ENCODE assay signal across 19 cellular contexts in genomic region chr2:201322772-201323171, GRCh38.
"Had no signal": no experiment of that assay in that cellular context is flagged by ENCODE, and none has a peak within 500 bp of the region (broad histone marks: within the 10 kb centered on the region; RNA-seq: fewer than 3 reads in every experiment).

No MANE protein-coding gene starts in this region.

- H3K27me3 Mint-ChIP-seq: IgD-negative memory B cell had no signal

- H3K27ac ChIP-seq: RWPE1 had no signal

- H3K27ac Mint-ChIP-seq: IgD-negative memory B cell had no signal

- H3K4me3 Mint-ChIP-seq: IgD-negative memory B cell had no signal

- DNase-seq: KBM-7, MG63, NCI-H1092, NCI-H1105 treated with DMSO at 0.1 percent for 48 hours, NCI-H1417 treated with DMSO at 0.1 percent for 48 hours, NCI-H146, NCI-H1694 treated with DMSO at 0.1 percent for 48 hours, NCI-H1930, NCI-H2081, NCI-H2107, NCI-H2227 treated with DMSO at 0.1 percent for 48 hours, NCI-H446, NCI-H510A, NCI-H524 treated with DMSO at 0.1 percent for 48 hours, NCI-H69, NCI-H774, SHP77 had no signal

- H3K27me3 ChIP-seq: MG63 had no signal

- H3K4me3 ChIP-seq: MG63 had no signal
